ENCODE assay signal across 11 cellular contexts in genomic region chr14:68199465-68200145, GRCh38.
A peak's percentile ranks its signal among the peaks of the same experiment; 100 is the strongest.
DNase-seq lines count a peak whose midpoint lies in the region; TF ChIP-seq lines count a peak whose summit lies in the region.
"Had no signal": no experiment of that assay in that cellular context is flagged by ENCODE, and none has a peak within 500 bp of the region (broad histone marks: within the 10 kb centered on the region; RNA-seq: fewer than 3 reads in every experiment).

No MANE protein-coding gene starts in this region.

- H3K9ac ChIP-seq in BLaER1 = no peak overlapping the region

- peaks cover 12% of the 10 kb centered on the region for H3K4me1 ChIP-seq in BLaER1
- H3K4me1 ChIP-seq in neuron (ENCODE audit: insufficient read depth, low read length) = peaks cover 17% of the 10 kb centered on the region

- H3K27me3 ChIP-seq in BLaER1 (no peaks in the 10 kb centered on the region), neuron (ENCODE audit: insufficient read depth, low read length) (no peaks in the 10 kb centered on the region)

- no peak overlapping the region for H3K27ac ChIP-seq in BLaER1

- H3K36me3 ChIP-seq in BLaER1 (no peaks in the 10 kb centered on the region), neuron (ENCODE audit: insufficient read depth, low read length) (no peaks in the 10 kb centered on the region)

- H3K4me2 ChIP-seq in BLaER1 = peak overlapping the region; percentile 60

- H3K4me3 ChIP-seq in BLaER1 = no peak overlapping the region
- H3K4me3 ChIP-seq in fibroblast of the aortic adventitia (ENCODE audit: low read depth, low read length) = no peak overlapping the region
- peak overlapping the region; percentile 39 for H3K4me3 ChIP-seq in neuron (ENCODE audit: low read length)
- H3K4me3 ChIP-seq: mucosa of descending colon had no signal

- peak; percentile 30 for DNase-seq in RPMI7951 (ENCODE audit: low read depth)
- DNase-seq in fibroblast of the aortic adventitia (ENCODE audit: low read depth) = peak; percentile 82
- DNase-seq in SKM-1 treated with dmso at 0.1 percent for 144 hours (lab: John Stamatoyannopoulos, UW; ENCODE audit: unreplicated experiment) = no peak
- DNase-seq in activated CD8-positive, alpha-beta memory T cell treated with anti-CD3 and anti-CD28 coated beads, Interleukin-2, amount 50 U/mL, for 48 hours = no peak
- DNase-seq in NK-92 treated with Interleukin-12 subunit alpha and Interleukin-12 subunit beta, amount 100 ng/mL, for 24 hours (lab: John Stamatoyannopoulos, UW) = no peak
- no peak for DNase-seq in CD1c-positive myeloid dendritic cell (ENCODE audit: extremely low spot score)
- DNase-seq: activated gamma-delta T cell treated with Interleukin-2 at 50 U/mL for 16 hours; CD8-positive, alpha-beta T cell; mucosa of descending colon had no signal

- peak overlapping the region; percentile 90 for H2AFZ ChIP-seq in neuron (ENCODE audit: low read depth, low read length)

- peak; percentile 20 for TF ChIP-seq CTCF in fibroblast of the aortic adventitia (IDR thresholded peaks at IDR 0.05; ENCODE audit: insufficient read depth, low read length)

- H3K9me3 ChIP-seq in BLaER1 (no peaks in the 10 kb centered on the region), neuron (ENCODE audit: low read length) (no peaks in the 10 kb centered on the region)
- H3K9me3 ChIP-seq: mucosa of descending colon had no signal

- H4K20me1 ChIP-seq in BLaER1 = no peaks in the 10 kb centered on the region

Comparison
In these comparisons a context has a peak if more than half of its experiments do, and no peak if none do; other contexts are left out.
1. DNase-seq: peak in RPMI7951 (single experiment) and fibroblast of the aortic adventitia (single experiment); none in SKM-1 treated with dmso at 0.1 percent for 144 hours (single experiment), activated CD8-positive, alpha-beta memory T cell treated with anti-CD3 and anti-CD28 coated beads, Interleukin-2, amount 50 U/mL, for 48 hours (single experiment), NK-92 treated with Interleukin-12 subunit alpha and Interleukin-12 subunit beta, amount 100 ng/mL, for 24 hours (single experiment) and CD1c-positive myeloid dendritic cell (single experiment).